2 cellular contexts compared by ENCODE assay signal in genomic region chr10:87594864-87595263, GRCh38.
A peak's percentile ranks its signal among the peaks of the same experiment; 100 is the strongest.
TF ChIP-seq lines count a peak whose summit lies in the region.

No MANE protein-coding gene starts in this region.

TF ChIP-seq in IMR-90, 13 proteins besides CTCF, POLR2A, EP300 and RAD21 (continued from another document):
- no peak for TF ChIP-seq MAZ (IDR thresholded peaks at IDR 0.05; ENCODE audit: borderline replicate concordance, low read depth, low read length)
- no peak for TF ChIP-seq USF2 (IDR thresholded peaks at IDR 0.05; ENCODE audit: low read depth, low read length)
- no peak for TF ChIP-seq NFE2L2 (IDR thresholded peaks at IDR 0.05; ENCODE audit: low read depth, low read length)

TF ChIP-seq in HepG2, 621 proteins besides CTCF, POLR2A, EP300 and RAD21:
- TF ChIP-seq ARID5B (CRISPR knock-in tag; IDR thresholded peaks at IDR 0.05) (peak; percentile 35; the same call in 1 of the 2 replicates), SRSF1 (optimal IDR thresholded peaks at IDR 0.05; ENCODE audit: low read depth, low read length) (no peak)
